Comparison of ENCODE assay signal across 25 cellular contexts in genomic region chr10:49144021-49144720, GRCh38. TPM values are rescaled to one million over a fixed set of nuclear protein-coding genes. Genes with fewer than 3 reads are reported as not detected.
DNase-seq lines count a peak whose midpoint lies in the region; ATAC-seq and TF ChIP-seq lines count a peak whose summit lies in the region.
"Had no signal": no experiment of that assay in that cellular context is flagged by ENCODE, and none has a peak within 500 bp of the region (broad histone marks: within the 10 kb centered on the region; RNA-seq: fewer than 3 reads in every experiment).

No MANE protein-coding gene starts in this region.

- H3K27ac ChIP-seq in SJCRH30 (no peak overlapping the region), aorta (ENCODE audit: low read depth in 1 of 2, low read length in 2 of 2) (no peak overlapping the region), adrenal gland (no peak overlapping the region)
- H3K27ac ChIP-seq: heart right ventricle had no signal

- H3K27me3 Mint-ChIP-seq in glutamatergic neuron (ENCODE audit: unreplicated experiment): peaks cover 5% of the 10 kb centered on the region
- H3K27me3 Mint-ChIP-seq in activated T-cell treated with anti-CD3 and anti-CD28 coated beads, Interleukin-2, amount 50 U/mL, for 4 hours (ENCODE audit: low read depth): peaks cover 3% of the 10 kb centered on the region
- H3K27me3 Mint-ChIP-seq: activated naive CD8-positive, alpha-beta T cell treated with anti-CD3 and anti-CD28 coated beads for 36 hours had no signal

- no peak overlapping the region for H3K4me3 Mint-ChIP-seq in glutamatergic neuron (ENCODE audit: unreplicated experiment)
- no peak overlapping the region for H3K4me3 Mint-ChIP-seq in activated T-cell treated with anti-CD3 and anti-CD28 coated beads, Interleukin-2, amount 50 U/mL, for 4 hours
- H3K4me3 Mint-ChIP-seq: activated naive CD8-positive, alpha-beta T cell treated with anti-CD3 and anti-CD28 coated beads for 36 hours; central memory CD8-positive, alpha-beta T cell; HFFc6; naive B cell; T-helper 2 cell treated with Interferon-gamma antibody and Interleukin-4, amounts not matched to agents 5 μg/mL and 100 μg/mL, for 36 hours had no signal

- WGBS in aorta, 2 donors: 95 to 97% methylated on average over 3 of the region's 3 CpGs
- WGBS in adrenal gland, 4 donors: 82 to 91% (median 85%) methylated on average over 3 of the region's 3 CpGs

- TF ChIP-seq POLR2A in adrenal gland (IDR thresholded peaks at IDR 0.05): no peak

- peak; percentile 40 for ATAC-seq in aorta (ENCODE audit: low FRiP score)
- ATAC-seq in activated T-cell treated with anti-CD3 and anti-CD28 coated beads, Interleukin-2, amount 50 U/mL, for 4 hours: no peak
- ATAC-seq: left cardiac atrium had no signal

- peaks cover 38% of the 10 kb centered on the region for H3K4me1 ChIP-seq in SJCRH30
- H3K4me1 ChIP-seq in aorta (ENCODE audit: control insufficient read depth in 1 of 2, insufficient read depth in 2 of 2, low read length in 2 of 2): no peaks in the 10 kb centered on the region
- H3K4me1 ChIP-seq in adrenal gland (replicated peaks in 1 of 2): peaks cover 5% of the 10 kb centered on the region in 2 donors
- H3K4me1 ChIP-seq: Caco-2 had no signal

- H3K9me3 ChIP-seq in SJCRH30 (replicated peaks) (0 out of 2 replicates have a peak, but pooled peaks cover 5% of the 10 kb centered on the region), aorta (ENCODE audit: control insufficient read depth, low read length) (no peaks in the 10 kb centered on the region), adrenal gland (replicated peaks in 1 of 3) (no peaks in the 10 kb centered on the region)

- peak overlapping the region; percentile 3 for H3K27ac Mint-ChIP-seq in glutamatergic neuron (ENCODE audit: unreplicated experiment)
- H3K27ac Mint-ChIP-seq: activated naive CD8-positive, alpha-beta T cell treated with anti-CD3 and anti-CD28 coated beads for 36 hours; HFFc6; T-helper 2 cell treated with Interferon-gamma antibody and Interleukin-4, amounts not matched to agents 5 μg/mL and 100 μg/mL, for 36 hours had no signal

- H3K27me3 ChIP-seq in SJCRH30 (no peaks in the 10 kb centered on the region), aorta (ENCODE audit: control insufficient read depth in 1 of 2, insufficient read depth in 2 of 2, low read length in 1 of 2) (no peaks in the 10 kb centered on the region), adrenal gland (no peaks in the 10 kb centered on the region)
- H3K27me3 ChIP-seq: heart right ventricle had no signal

- H3K36me3 ChIP-seq in SJCRH30 (no peaks in the 10 kb centered on the region), aorta (ENCODE audit: control insufficient read depth in 1 of 2, insufficient read depth in 2 of 2, low read length in 1 of 2) (no peaks in the 10 kb centered on the region), adrenal gland (replicated peaks in 1 of 2) (no peaks in the 10 kb centered on the region)
- H3K36me3 ChIP-seq: heart right ventricle had no signal

- peaks cover 11% of the 10 kb centered on the region for H3K36me3 Mint-ChIP-seq in glutamatergic neuron (ENCODE audit: unreplicated experiment)
- peaks cover 3% of the 10 kb centered on the region for H3K36me3 Mint-ChIP-seq in activated T-cell treated with anti-CD3 and anti-CD28 coated beads, Interleukin-2, amount 50 U/mL, for 4 hours (ENCODE audit: insufficient read depth)
- H3K36me3 Mint-ChIP-seq: activated naive CD8-positive, alpha-beta T cell treated with anti-CD3 and anti-CD28 coated beads for 36 hours had no signal

- no peak for TF ChIP-seq CTCF in glutamatergic neuron (IDR thresholded peaks at IDR 0.05; ENCODE audit: partially characterized antibody, unreplicated experiment)
- no peak for TF ChIP-seq CTCF in adrenal gland (IDR thresholded peaks at IDR 0.05)

- intact Hi-C loops in aorta (cut with DNase I): no loop called here
- intact Hi-C loops in adrenal gland (cut with DNase I): no loop called here

- peaks cover 24% of the 10 kb centered on the region for H3K4me1 Mint-ChIP-seq in glutamatergic neuron (ENCODE audit: low read depth, unreplicated experiment)
- no peaks in the 10 kb centered on the region for H3K4me1 Mint-ChIP-seq in activated T-cell treated with anti-CD3 and anti-CD28 coated beads, Interleukin-2, amount 50 U/mL, for 4 hours (ENCODE audit: low read depth)
- H3K4me1 Mint-ChIP-seq: activated naive CD8-positive, alpha-beta T cell treated with anti-CD3 and anti-CD28 coated beads for 36 hours; central memory CD8-positive, alpha-beta T cell had no signal

- DNase-seq in activated CD8-positive, alpha-beta memory T cell treated with anti-CD3 and anti-CD28 coated beads for 24 hours: peak; percentile 11
- DNase-seq in activated CD8-positive, alpha-beta memory T cell treated with anti-CD3 and anti-CD28 coated beads, Interleukin-2, amount 50 U/mL, for 48 hours: no peak
- DNase-seq in SJCRH30 (peak; percentile 77 to 79), glutamatergic neuron (no peak), aorta (no peak), NCI-H446 treated with DMSO at 0.1 percent for 48 hours (lab: John Stamatoyannopoulos, UW) (no peak), adrenal gland (no peak)
- no peak for DNase-seq in activated T-cell treated with anti-CD3 and anti-CD28 coated beads, Interleukin-2, amount 50 U/mL, for 4 hours
- DNase-seq: activated effector memory CD4-positive, alpha-beta T cell treated with Interleukin-2 at 50 U/mL for 16 hours; activated naive CD8-positive, alpha-beta T cell treated with anti-CD3 and anti-CD28 coated beads for 36 hours; C1 segment of cervical spinal cord; Caco-2; HFFc6; left cardiac atrium; naive B cell; NCI-H510A; occipital lobe; trophoblast cell had no signal

- H3K4me3 ChIP-seq in SJCRH30: no peak overlapping the region
- no peak overlapping the region for H3K4me3 ChIP-seq in aorta (ENCODE audit: low read length in 2 of 2)
- H3K4me3 ChIP-seq in adrenal gland: no peak overlapping the region
- H3K4me3 ChIP-seq: heart right ventricle, skin epidermis had no signal

- peaks cover 7% of the 10 kb centered on the region for H3K9me3 Mint-ChIP-seq in glutamatergic neuron (ENCODE audit: unreplicated experiment)
- H3K9me3 Mint-ChIP-seq in activated T-cell treated with anti-CD3 and anti-CD28 coated beads, Interleukin-2, amount 50 U/mL, for 4 hours: peaks cover 9% of the 10 kb centered on the region
- H3K9me3 Mint-ChIP-seq: central memory CD8-positive, alpha-beta T cell had no signal

RNA-seq across cellular contexts. Expression of gene FAM170B, which starts 10.3 kb away (rescaled TPM):
- not detected in 2 replicates for total RNA-seq in SJCRH30 (2014; rRNA removed; shearing (Covaris generic))
- total RNA-seq in glutamatergic neuron (ENCODE audit: unreplicated experiment) (not detected), aorta (not detected), adrenal gland (not detected)
- polyA plus RNA-seq in aorta (not detected), adrenal gland (not detected)
- not detected for total RNA-seq in activated T-cell treated with anti-CD3 and anti-CD28 coated beads, Interleukin-2, amount 50 U/mL, for 4 hours
- total RNA-seq: A172; activated naive CD8-positive, alpha-beta T cell treated with anti-CD3 and anti-CD28 coated beads for 36 hours; Caco-2; dermis microvascular lymphatic vessel endothelial cell; heart right ventricle; HFFc6; left cardiac atrium; mesenteric fat pad; occipital lobe had no signal
- polyA plus RNA-seq: heart right ventricle had no signal

RNA-seq across cellular contexts. Expression of gene VSTM4, which starts 28.8 kb away (rescaled TPM):
- 7.1 and 7.2 TPM in 2 replicates for total RNA-seq in SJCRH30 (2014; rRNA removed; shearing (Covaris generic))
- total RNA-seq in glutamatergic neuron (ENCODE audit: unreplicated experiment): 2.0 TPM
- 10 to 100 TPM; 24.6 to 34.2 TPM for total RNA-seq in aorta
- 10 to 100 TPM in 1 of 2 donors, 1 to 10 TPM in 1; 8.0 to 11.4 TPM for polyA plus RNA-seq in aorta
- 100 to 1,000 TPM in 2 of 8 donors, 10 to 100 TPM in 6; 57.9 to 136 (median 78.6) TPM for total RNA-seq in adrenal gland
- polyA plus RNA-seq in adrenal gland: 10 to 100 TPM; 15.1 to 57.1 (median 23.6) TPM
- under 1 TPM; 0.08 to 0.19 (median 0.18) TPM for total RNA-seq in activated T-cell treated with anti-CD3 and anti-CD28 coated beads, Interleukin-2, amount 50 U/mL, for 4 hours
- total RNA-seq: activated naive CD8-positive, alpha-beta T cell treated with anti-CD3 and anti-CD28 coated beads for 36 hours; Caco-2 had no signal

RNA-seq across cellular contexts. Expression of gene TMEM273, which starts 44.0 kb away (rescaled TPM):
- 2.1 and 2.5 TPM in 2 replicates for total RNA-seq in SJCRH30 (2014; rRNA removed; shearing (Covaris generic))
- total RNA-seq in glutamatergic neuron (ENCODE audit: unreplicated experiment) (0.39 TPM), aorta (10 to 100 TPM; 20.0 to 44.7 TPM), adrenal gland (10 to 100 TPM in 1 of 8 donors, 1 to 10 TPM in 6, not detected in 1; 2.4 to 10.0 (median 7.0) TPM)
- polyA plus RNA-seq in aorta (1 to 10 TPM; 3.1 to 7.8 TPM), adrenal gland (1 to 10 TPM; 2.5 to 7.6 (median 5.8) TPM)
- total RNA-seq in activated T-cell treated with anti-CD3 and anti-CD28 coated beads, Interleukin-2, amount 50 U/mL, for 4 hours: 10 to 100 TPM; 35.3 to 96.4 (median 45.6) TPM
- total RNA-seq: A172, Caco-2, HFFc6 had no signal

Comparison
In these comparisons a context has a peak if more than half of its experiments do, and no peak if none do; other contexts are left out.
1. DNase-seq: peak in activated CD8-positive, alpha-beta memory T cell treated with anti-CD3 and anti-CD28 coated beads for 24 hours (single experiment) and SJCRH30 (2 of 2); none in activated CD8-positive, alpha-beta memory T cell treated with anti-CD3 and anti-CD28 coated beads, Interleukin-2, amount 50 U/mL, for 48 hours (single experiment), glutamatergic neuron (single experiment), aorta (0 of 2), NCI-H446 treated with DMSO at 0.1 percent for 48 hours (single experiment), adrenal gland (0 of 7) and activated T-cell treated with anti-CD3 and anti-CD28 coated beads, Interleukin-2, amount 50 U/mL, for 4 hours (single experiment).